Comparison of ENCODE assay signal across 23 cellular contexts in genomic region chr5:178353461-178353860, GRCh38.
"Had no signal": no experiment of that assay in that cellular context is flagged by ENCODE, and none has a peak within 500 bp of the region (broad histone marks: within the 10 kb centered on the region; RNA-seq: fewer than 3 reads in every experiment).

No MANE protein-coding gene starts in this region.

- FAIRE-seq: colon, frontal cortex, keratinocyte had no signal

- ATAC-seq: left lobe of liver; mucosa of descending colon; sciatic nerve; stimulated activated effector memory CD8-positive, alpha-beta T cell treated with anti-CD3 and anti-CD28 coated beads, Interleukin-12 subunit alpha, Interleukin-12 subunit beta, amount 100 ng/mL, for 72 hours had no signal

- H3K36me3 ChIP-seq: neutrophil, right atrium auricular region, stomach, thyroid gland, vagina had no signal

- H3K27me3 ChIP-seq: neutrophil, right atrium auricular region, thyroid gland, vagina had no signal

- H3K4me3 ChIP-seq: dorsolateral prefrontal cortex, mucosa of descending colon, right atrium auricular region, smooth muscle cell, stomach, thyroid gland, vagina had no signal

- H3K9me3 ChIP-seq: mucosa of descending colon, neutrophil, right atrium auricular region, stomach, thyroid gland, vagina had no signal

- H3K27ac ChIP-seq: dorsolateral prefrontal cortex, neutrophil, parathyroid adenoma, right atrium auricular region, stomach, thyroid gland, vagina had no signal

- H3K9ac ChIP-seq: parathyroid adenoma had no signal

- DNase-seq: dorsolateral prefrontal cortex; effector CD4-positive, alpha-beta T cell; head of caudate nucleus; mesenchymal stem cell; mucosa of descending colon; naive B cell; stimulated activated CD4-positive, alpha-beta T cell treated with anti-CD3 and anti-CD28 coated beads, Interleukin-2, amount 100 ng/mL, for 24 hours; stimulated activated CD4-positive, alpha-beta T cell treated with anti-CD3 and anti-CD28 coated beads, Interleukin-4, amount 100 ng/mL, for 24 hours; stimulated activated naive CD4-positive, alpha-beta T cell treated with Interleukin-2 at 50 U/mL for 16 hours; stomach; thyroid gland; trophoblast cell had no signal

- H3K4me1 ChIP-seq: parathyroid adenoma had no signal
